ENCODE assay signal across 7 cellular contexts in genomic region chr7:6990008-6990407, GRCh38.
DNase-seq lines count a peak whose midpoint lies in the region; ATAC-seq, FAIRE-seq and TF ChIP-seq lines count a peak whose summit lies in the region.
"Not testable (repeated sequence)": the region's sequence is repeated elsewhere in the genome, so short reads cannot be mapped to it uniquely, and the experiment has no call there.

No MANE protein-coding gene starts in this region.

- POLR2A ChIA-PET in Caco-2 (lab: Charles Lee); HepG2 (lab: Yijun Ruan, JAX): not testable (repeated sequence)

- not testable (repeated sequence) for H2AFZ ChIP-seq in HepG2 (ENCODE audit: low read length)

- 0% methylated on average over 5 of the region's 5 CpGs for WGBS in HepG2 (ENCODE audit: low lambda C conversion rate)
- 18 to 56% (median 38%) methylated on average over 5 of the region's 5 CpGs for WGBS in small intestine, 3 donors

- peaks cover 26% of the 10 kb centered on the region for H3K36me3 Mint-ChIP-seq in Caco-2 (ENCODE audit: insufficient read depth, unreplicated experiment)
- H3K36me3 Mint-ChIP-seq in T-helper 17 cell (ENCODE audit: low read depth); nephron (ENCODE audit: low read depth): not testable (repeated sequence)

- TF ChIP-seq RAD21 in HepG2 (CRISPR knock-in tag; IDR thresholded peaks at IDR 0.05), result not testable (repeated sequence)

- H3K9me3 ChIP-seq in Caco-2; T-helper 17 cell (ENCODE audit: control insufficient read depth, low read length, poor library complexity, severe bottlenecking); duodenal mucosa (ENCODE audit: control insufficient read depth in 1 of 2, low read length in 2 of 2); HepG2 (ENCODE audit: low read length); small intestine (ENCODE audit: control insufficient read depth, low read depth): not testable (repeated sequence)

- H3K9ac ChIP-seq in duodenal mucosa (ENCODE audit: low read depth in 1 of 2, low read length in 2 of 2); HepG2 (ENCODE audit: insufficient read depth, low read depth, low read length): not testable (repeated sequence)

- not testable (repeated sequence) for H3K9me3 Mint-ChIP-seq in Caco-2 (ENCODE audit: unreplicated experiment); nephron

- peaks cover 36% of the 10 kb centered on the region for H3K4me1 Mint-ChIP-seq in Caco-2 (ENCODE audit: low read depth, unreplicated experiment)
- peaks cover 15% of the 10 kb centered on the region for H3K4me1 Mint-ChIP-seq in T-helper 17 cell
- H3K4me1 Mint-ChIP-seq in nephron, result peaks cover 25% of the 10 kb centered on the region

- in situ Hi-C loops in HepG2 (cut with HindIII; ENCODE audit: extremely low pct_ligation_motif_present, low pct_unique_long_range_greater_than_20kb), result not testable (repeated sequence)

- not testable (repeated sequence) for ATAC-seq in T-helper 17 cell, HepG2

- H3K27me3 ChIP-seq in Caco-2 (replicated peaks; ENCODE audit: control insufficient read depth, insufficient read depth, low read length); duodenal mucosa (ENCODE audit: control insufficient read depth in 1 of 2, insufficient read depth in 2 of 2, low read length in 2 of 2); HepG2 (ENCODE audit: control insufficient read depth in 1 of 2, insufficient read depth in 2 of 2, low read length in 2 of 2); small intestine (ENCODE audit: control insufficient read depth in 2 of 2, insufficient read depth in 2 of 2, low read length in 2 of 2): not testable (repeated sequence)

- not testable (repeated sequence) for FAIRE-seq in HepG2 (lab: Jason Lieb, UNC); small intestine (lab: Jason Lieb, UNC)

- BruUV-seq in Caco-2 (replicated peaks; lab: Mats Ljungman, UMichigan), result TSS peak; percentile 90
- BruUV-seq in HepG2 (replicated peaks; lab: Mats Ljungman, UMichigan), result not testable (repeated sequence)

- not testable (repeated sequence) for H4K20me1 ChIP-seq in HepG2 (ENCODE audit: insufficient read depth, low read length)

- not testable (repeated sequence) for H3K4me1 ChIP-seq in Caco-2; duodenal mucosa (ENCODE audit: control insufficient read depth in 1 of 2, insufficient read depth in 2 of 2, low read length in 2 of 2); small intestine (ENCODE audit: control insufficient read depth in 2 of 2, insufficient read depth in 1 of 2, low read depth in 1 of 2, low read length in 1 of 2)
- H3K4me1 ChIP-seq in HepG2 (ENCODE audit: insufficient read depth, low read length), result peaks cover 17% of the 10 kb centered on the region

- H3K36me3 ChIP-seq in Caco-2 (ENCODE audit: control insufficient read depth, insufficient read depth, low read length); duodenal mucosa (ENCODE audit: control insufficient read depth in 1 of 2, insufficient read depth in 2 of 2, low read length in 2 of 2); HepG2 (replicated peaks in 1 of 2; ENCODE audit: control insufficient read depth in 1 of 2, insufficient read depth in 2 of 2, low read length in 2 of 2); small intestine (ENCODE audit: control insufficient read depth in 2 of 2, insufficient read depth in 2 of 2, low read length in 2 of 2): not testable (repeated sequence)

- not testable (repeated sequence) for H3K4me3 ChIP-seq in Caco-2 (ENCODE audit: low read depth, low read length); duodenal mucosa (ENCODE audit: low read depth in 1 of 2, low read length in 2 of 2); HepG2 (replicated peaks in 1 of 3; ENCODE audit: insufficient read depth in 1 of 3, low read depth in 2 of 3, low read length in 3 of 3); small intestine (ENCODE audit: low read depth in 1 of 2, low read length in 2 of 2)

- H3K4me3 Mint-ChIP-seq in Caco-2 (ENCODE audit: unreplicated experiment) (peak overlapping the region; percentile 89), nephron (peak overlapping the region in 1 of 3 experiments; percentile 8)
- H3K4me3 Mint-ChIP-seq in T-helper 17 cell, result not testable (repeated sequence)

- H3K79me2 ChIP-seq in HepG2 (ENCODE audit: insufficient read depth, low read length), result not testable (repeated sequence)

- H3K27ac Mint-ChIP-seq in Caco-2 (ENCODE audit: unreplicated experiment), result peak overlapping the region; percentile 90
- H3K27ac Mint-ChIP-seq in T-helper 17 cell, result peak overlapping the region; percentile 98
- H3K27ac Mint-ChIP-seq in nephron, result peak overlapping the region; percentile 70 to 96 (median 81)

- not testable (repeated sequence) for TF ChIP-seq POLR2A in HepG2 (IDR thresholded peaks at IDR 0.05; ENCODE audit: insufficient read depth in 1 of 2, low read depth in 2 of 2, low read length in 2 of 2)

- TF ChIP-seq CTCF in Caco-2 (IDR thresholded peaks at IDR 0.05; ENCODE audit: insufficient read depth in 1 of 2, low read depth in 1 of 2, low read length in 1 of 2, severe bottlenecking in 1 of 2, unreplicated experiment in 1 of 2); HepG2 (CRISPR knock-in tag; IDR thresholded peaks at IDR 0.05); nephron (IDR thresholded peaks at IDR 0.05; ENCODE audit: unreplicated experiment in 3 of 3): not testable (repeated sequence)

- intact Hi-C loops in Caco-2 (cut with micrococcal nuclease; ENCODE audit: unreplicated experiment), result loop anchor here (1.0 to 5.0 kb wide), 2 partner anchors 107 to 192 kb away; partner anchors contain the start of gene C1GALT1
- intact Hi-C loops in HepG2 (cut with micrococcal nuclease; ENCODE audit: unreplicated experiment), result not testable (repeated sequence)

- CTCF ChIA-PET in Caco-2 (lab: Charles Lee); HepG2 (lab: Yijun Ruan, JAX; ENCODE audit: low intra/inter-chr PET ratio, low total read pairs): not testable (repeated sequence)

- not testable (repeated sequence) for TF ChIP-seq EP300 in HepG2 (IDR thresholded peaks at IDR 0.05; ENCODE audit: low read depth in 2 of 2, low read length in 2 of 2); HepG2 (CRISPR knock-in tag; IDR thresholded peaks at IDR 0.05; ENCODE audit: borderline replicate concordance)

- H3K27ac ChIP-seq in duodenal mucosa (ENCODE audit: low read depth, low read length) (peak overlapping the region; percentile 32), small intestine (ENCODE audit: low read depth in 1 of 2, low read length in 1 of 2) (peak overlapping the region; percentile 57 to 76)
- H3K27ac ChIP-seq in HepG2 (ENCODE audit: extremely low read length, insufficient read depth, low read length), result not testable (repeated sequence)

- peak overlapping the region; percentile 27 for H3K4me2 ChIP-seq in HepG2 (ENCODE audit: low read depth, low read length)

- not testable (repeated sequence) for H3K27me3 Mint-ChIP-seq in Caco-2 (ENCODE audit: insufficient read depth, unreplicated experiment); T-helper 17 cell; nephron (ENCODE audit: low read depth)

- peak in 1 of 2 experiments; percentile 15 for DNase-seq in Caco-2
- DNase-seq in LoVo (ENCODE audit: low spot score), result peak; percentile 11
- DNase-seq in T-helper 17 cell; HepG2 (ENCODE audit: low spot score): not testable (repeated sequence)
- peak; percentile 69 for DNase-seq in small intestine
